10 cellular contexts compared by ENCODE assay signal in genomic region chr16:67531247-67531646, GRCh38.
A peak's percentile ranks its signal among the peaks of the same experiment; 100 is the strongest.
DNase-seq lines count a peak whose midpoint lies in the region; ATAC-seq and TF ChIP-seq lines count a peak whose summit lies in the region.
"Had no signal": no experiment of that assay in that cellular context is flagged by ENCODE, and none has a peak within 500 bp of the region (broad histone marks: within the 10 kb centered on the region; RNA-seq: fewer than 3 reads in every experiment).

No MANE protein-coding gene starts in this region.

- peaks cover 34% of the 10 kb centered on the region for H3K4me1 Mint-ChIP-seq in nephron

- peaks cover 20% of the 10 kb centered on the region for H3K27me3 Mint-ChIP-seq in nephron (ENCODE audit: low read depth)

- H3K36me3 Mint-ChIP-seq in nephron (ENCODE audit: low read depth) = peaks cover 6% of the 10 kb centered on the region
- H3K36me3 Mint-ChIP-seq: CD4-positive, alpha-beta memory T cell had no signal

- no peak for DNase-seq in AG09309 (ENCODE audit: low read depth)
- peak; percentile 74 for DNase-seq in NAMALWA (ENCODE audit: low spot score)
- DNase-seq in coronary artery (ENCODE audit: low spot score) = peak; percentile 64
- no peak for DNase-seq in DMS 273 (lab: John Stamatoyannopoulos, UW; ENCODE audit: unreplicated experiment)
- DNase-seq in NCI-H2196 (lab: John Stamatoyannopoulos, UW; ENCODE audit: unreplicated experiment) = no peak
- DNase-seq: activated naive CD4-positive, alpha-beta T cell treated with Interleukin-2 at 50 U/mL for 16 hours; CD4-positive, alpha-beta memory T cell had no signal

- H3K4me3 ChIP-seq in AG09309 (ENCODE audit: control insufficient read depth, low read depth, low read length) (peak overlapping the region; percentile 78; the same call in 1 of the 2 replicates), coronary artery (peak overlapping the region; percentile 88)

- ATAC-seq in HG03135 (IDR thresholded peaks at IDR 0.05; ENCODE audit: unreplicated experiment) (no peak), GM21717 (IDR thresholded peaks at IDR 0.05; ENCODE audit: unreplicated experiment) (no peak)

- H3K4me3 Mint-ChIP-seq in nephron = peak overlapping the region; percentile 74 to 85 (median 82)

- H3K9me3 Mint-ChIP-seq in nephron = no peaks in the 10 kb centered on the region
- H3K9me3 Mint-ChIP-seq: CD4-positive, alpha-beta memory T cell had no signal

- peak overlapping the region in 2 of 3 experiments; percentile 12 to 84 for H3K27ac Mint-ChIP-seq in nephron

- TF ChIP-seq CTCF in AG09309 (IDR thresholded peaks at IDR 0.05; ENCODE audit: control insufficient read depth, insufficient read depth, low read depth, low read length, missing control alignments) = no peak
- no peak for TF ChIP-seq CTCF in coronary artery (IDR thresholded peaks at IDR 0.05)
- no peak for TF ChIP-seq CTCF in nephron (IDR thresholded peaks at IDR 0.05; ENCODE audit: unreplicated experiment in 3 of 3)

- H3K27ac ChIP-seq in coronary artery = peak overlapping the region; percentile 94

Comparison
In these comparisons a context has a peak if more than half of its experiments do, and no peak if none do; other contexts are left out.
1. DNase-seq: peak in NAMALWA (single experiment) and coronary artery (single experiment); none in AG09309 (single experiment), DMS 273 (single experiment) and NCI-H2196 (single experiment).